ENCODE assay signal across 8 cellular contexts in the genomic region with DNA sequence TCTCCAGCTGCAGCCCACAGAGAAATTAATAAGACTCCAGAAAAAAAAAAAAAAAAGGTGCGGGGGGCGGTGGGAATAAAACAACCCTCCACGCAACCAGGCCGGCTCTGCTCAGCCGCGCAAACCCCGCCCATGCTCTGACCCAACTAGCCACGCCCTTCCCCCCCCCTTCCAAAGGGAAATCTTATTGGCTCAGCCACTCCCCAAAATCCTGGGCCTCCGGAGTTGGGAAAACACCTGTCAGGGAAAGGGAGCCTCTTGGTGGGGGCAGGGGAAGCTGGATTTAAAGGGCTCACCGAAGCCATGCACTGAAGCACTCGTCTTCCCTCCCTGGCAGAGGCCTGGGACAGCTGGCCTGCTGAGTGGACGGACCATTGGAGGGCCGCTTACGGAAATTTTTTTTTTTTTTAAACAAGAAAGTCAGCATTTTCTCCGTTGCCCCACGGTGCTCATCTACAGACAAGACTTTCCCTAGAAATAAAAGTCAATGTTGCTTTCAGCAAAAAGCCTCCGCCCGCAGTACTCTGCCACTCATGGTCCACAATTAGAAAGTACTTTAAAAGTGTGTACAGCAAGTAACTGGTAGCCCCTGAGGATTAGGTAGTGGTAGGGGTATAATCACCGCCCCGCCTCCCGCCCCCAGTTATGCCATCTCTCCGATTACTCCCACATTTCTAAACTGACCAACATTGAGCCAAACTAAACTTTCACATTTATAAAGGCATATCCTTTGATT. TPM values are rescaled to one million over a fixed set of nuclear protein-coding genes. Genes with fewer than 3 reads are reported as not detected.
DNase-seq lines count a peak whose midpoint lies in the region; ATAC-seq and TF ChIP-seq lines count a peak whose summit lies in the region.

No MANE protein-coding gene starts in this region.

- TF ChIP-seq CTCF in AG04449 (IDR thresholded peaks at IDR 0.05; ENCODE audit: insufficient read depth, low read length, missing control alignments) (no peak), HFF-Myc (IDR thresholded peaks at IDR 0.05; ENCODE audit: low read depth, low read length, missing control alignments) (no peak), adrenal gland (IDR thresholded peaks at IDR 0.05) (no peak)

- CTCF ChIA-PET in AG04449 (lab: Yijun Ruan, JAX), result no interaction called here

- no peak for TF ChIP-seq POLR2A in adrenal gland (IDR thresholded peaks at IDR 0.05)

- H3K4me1 ChIP-seq in adrenal gland (replicated peaks in 1 of 2) (peaks cover 7 to 22% of the 10 kb centered on the region in 2 donors), rectal smooth muscle tissue (ENCODE audit: control insufficient read depth, insufficient read depth, low read length) (no peaks in the 10 kb centered on the region)

- peaks cover 24% of the 10 kb centered on the region for H3K27me3 ChIP-seq in adrenal gland
- peaks cover 11% of the 10 kb centered on the region for H3K27me3 ChIP-seq in rectal smooth muscle tissue (ENCODE audit: control insufficient read depth, insufficient read depth, low read length)

- H3K36me3 ChIP-seq in adrenal gland (replicated peaks in 1 of 2), result no peaks in the 10 kb centered on the region
- H3K36me3 ChIP-seq in rectal smooth muscle tissue (ENCODE audit: control insufficient read depth, insufficient read depth, low read length), result no peaks in the 10 kb centered on the region

- H3K4me3 ChIP-seq in AG04449 (ENCODE audit: low read depth, low read length) (peak overlapping the region; percentile 48), HFF-Myc (replicated peaks; ENCODE audit: low read depth, low read length) (peak overlapping the region; percentile 32), adrenal gland (peak overlapping the region in 2 of 4 donors; percentile 42 to 69), rectal smooth muscle tissue (ENCODE audit: low read length) (peak overlapping the region; percentile 63)

- no peak for ATAC-seq in HG03342 (IDR thresholded peaks at IDR 0.05; ENCODE audit: unreplicated experiment)

- intact Hi-C loops in adrenal gland (cut with DNase I), result no loop called here

- DNase-seq in AG04449 (ENCODE audit: low read depth, low spot score) (no peak), HFF-Myc (ENCODE audit: extremely low read depth, low read depth) (no peak), adrenal gland (peak in 6 of 7 donors; percentile 16 to 71 (median 32)), hypothalamus (lab: John Stamatoyannopoulos, UW) (peak in 49 of 51 donors; percentile 19 to 89 (median 65)), T-helper 1 cell (no peak), SIG-M5 (lab: John Stamatoyannopoulos, UW) (no peak)

- no peak overlapping the region for H3K9ac ChIP-seq in rectal smooth muscle tissue (ENCODE audit: low read length)

- 38 to 45% (median 42%) methylated on average over 21 to 22 of the region's 22 CpGs for WGBS in adrenal gland, 4 donors

- POLR2A ChIA-PET in AG04449 (lab: Yijun Ruan, JAX), result no interaction called here

- H3K9me3 ChIP-seq in adrenal gland (replicated peaks in 1 of 3), result no peaks in the 10 kb centered on the region

- no peak overlapping the region for H3K27ac ChIP-seq in adrenal gland
- no peak overlapping the region for H3K27ac ChIP-seq in rectal smooth muscle tissue (ENCODE audit: low read depth, low read length)

RNA-seq across cellular contexts. Expression of a gene that starts 0.7 kb away (rescaled TPM):
- 1 to 10 TPM in 2 of 8 donors, under 1 TPM in 6; 0.06 to 2.9 (median 0.15) TPM for total RNA-seq in adrenal gland
- polyA plus RNA-seq in adrenal gland, result 1 to 10 TPM in 1 of 3 donors, under 1 TPM in 2; 0.17 to 1.1 (median 0.80) TPM

Comparison
In these comparisons a context has a peak if more than half of its experiments do, and no peak if none do; other contexts are left out.
1. DNase-seq: peak in adrenal gland (6 of 7) and hypothalamus (49 of 51); none in AG04449 (single experiment), HFF-Myc (single experiment), T-helper 1 cell (0 of 5) and SIG-M5 (single experiment).